11 cellular contexts compared by ENCODE assay signal in the genomic region with DNA sequence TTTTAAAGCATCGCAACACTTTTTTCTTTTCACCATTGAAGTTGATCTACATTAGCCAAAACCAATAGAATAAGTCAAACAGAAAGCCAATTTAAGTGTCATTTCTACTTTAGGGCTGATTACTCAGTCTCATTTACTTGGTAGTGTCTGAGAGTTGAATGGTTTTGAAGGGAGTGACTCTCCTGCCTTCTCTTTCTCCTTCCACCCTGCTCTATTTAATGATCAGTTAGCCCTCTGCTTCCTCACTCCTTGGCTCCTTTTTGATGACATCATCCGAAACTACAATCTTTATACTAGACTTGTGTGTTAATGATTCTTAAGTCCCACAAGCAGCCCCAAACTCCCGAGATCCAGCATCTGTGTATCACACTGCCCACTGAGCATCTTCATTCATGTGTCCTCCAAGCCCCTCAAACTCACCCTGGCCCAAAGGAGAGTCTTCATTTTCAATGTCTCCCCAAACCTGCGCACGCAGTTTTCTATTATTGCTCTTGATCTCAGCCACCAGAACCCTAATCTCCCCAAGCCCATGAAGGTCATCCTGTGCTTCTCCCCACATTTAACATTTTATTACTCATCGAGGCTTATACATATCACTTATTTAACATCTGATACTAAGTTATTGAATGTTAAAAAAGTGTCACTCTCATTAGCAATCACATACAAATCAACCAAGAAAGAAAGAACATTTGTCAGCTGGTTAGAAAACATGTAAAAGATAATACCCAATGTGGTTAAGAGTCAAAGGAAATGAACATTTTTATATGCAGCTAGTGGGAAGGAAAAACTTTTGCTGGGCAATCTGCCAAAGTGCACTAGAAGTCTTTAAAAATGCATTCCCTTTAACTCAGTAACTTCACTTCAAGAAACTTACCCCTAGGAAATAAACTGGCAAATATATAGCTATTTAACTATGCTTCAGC. TPM values are rescaled to one million over a fixed set of nuclear protein-coding genes. Genes with fewer than 3 reads are reported as not detected.
DNase-seq lines count a peak whose midpoint lies in the region; TF ChIP-seq lines count a peak whose summit lies in the region.
"Had no signal": no experiment of that assay in that cellular context is flagged by ENCODE, and none has a peak within 500 bp of the region (broad histone marks: within the 10 kb centered on the region; RNA-seq: fewer than 3 reads in every experiment).

No MANE protein-coding gene starts in this region.

- no peak for TF ChIP-seq CTCF in astrocyte of the cerebellum (IDR thresholded peaks at IDR 0.05; ENCODE audit: low read depth, low read length, missing control alignments)

- DNase-seq in A172 (ENCODE audit: low spot score) (peak; percentile 66), H4 (ENCODE audit: low spot score) (peak; percentile 12), astrocyte of the cerebellum (ENCODE audit: low read depth) (peak; percentile 84), kidney tubule cell (ENCODE audit: low spot score) (peak; percentile 55), NCI-H82 treated with DMSO at 0.1 percent for 48 hours (lab: John Stamatoyannopoulos, UW; ENCODE audit: unreplicated experiment) (no peak), NCI-H2107 (lab: John Stamatoyannopoulos, UW) (no peak), HAP-1 (ENCODE audit: low spot score in 2 of 2) (no peak), DMS153 treated with DMSO at 0.1 percent for 48 hours (lab: John Stamatoyannopoulos, UW; ENCODE audit: unreplicated experiment) (no peak)
- DNase-seq: activated gamma-delta T cell, lower lobe of right lung had no signal

- H3K4me3 ChIP-seq in astrocyte of the cerebellum (ENCODE audit: low read depth, low read length): no peak overlapping the region
- no peak overlapping the region for H3K4me3 ChIP-seq in HAP-1
- H3K4me3 ChIP-seq: lower lobe of right lung, skin epidermis had no signal

- H3K4me1 ChIP-seq in HAP-1: no peaks in the 10 kb centered on the region
- H3K4me1 ChIP-seq: lower lobe of right lung had no signal

- 0 out of 2 replicates have a peak, but pooled peaks cover 2% of the 10 kb centered on the region for H3K27me3 ChIP-seq in HAP-1 (ENCODE audit: low read depth)

- no peaks in the 10 kb centered on the region for H3K9me3 ChIP-seq in HAP-1
- H3K9me3 ChIP-seq: lower lobe of right lung had no signal

- no peaks in the 10 kb centered on the region for H3K36me3 ChIP-seq in HAP-1 (replicated peaks)
- H3K36me3 ChIP-seq: lower lobe of right lung had no signal

- in situ Hi-C loops in astrocyte of the cerebellum (cut with HindIII; ENCODE audit: low sequenced_read_pairs): no loop called here
- in situ Hi-C loops in HAP-1 (cut with MboI; ENCODE audit: low sequenced_read_pairs): no loop called here

RNA-seq across cellular contexts. Expression of gene ARGLU1, which starts 32.2 kb away (rescaled TPM):
- 35.9 and 41.8 TPM in 2 replicates for total RNA-seq in A172 (2014; rRNA removed; shearing (Covaris generic))
- 11.6 and 16.2 TPM in 2 replicates for total RNA-seq in H4 (2014; rRNA removed; shearing (Covaris generic))

Comparison
In these comparisons a context has a peak if more than half of its experiments do, and no peak if none do; other contexts are left out.
1. DNase-seq: peak in A172 (single experiment), H4 (single experiment), astrocyte of the cerebellum (single experiment) and kidney tubule cell (single experiment); none in NCI-H82 treated with DMSO at 0.1 percent for 48 hours (single experiment), NCI-H2107 (single experiment), HAP-1 (0 of 2) and DMS153 treated with DMSO at 0.1 percent for 48 hours (single experiment).